Comparison of ENCODE assay signal across 1 cellular context in genomic region chr11:15650105-15650938, GRCh38.
A peak's percentile ranks its signal among the peaks of the same experiment; 100 is the strongest.
TF ChIP-seq lines count a peak whose summit lies in the region.

No MANE protein-coding gene starts in this region.

TF ChIP-seq in SK-N-SH, 30 proteins besides CTCF, POLR2A, EP300 and RAD21 (continued from another document):
- TF ChIP-seq ZBTB33 (IDR thresholded peaks at IDR 0.05; ENCODE audit: borderline replicate concordance, low read depth), result no peak
- no peak for TF ChIP-seq SIN3A (IDR thresholded peaks at IDR 0.05; ENCODE audit: borderline replicate concordance, low read depth, low read length)
- no peak for TF ChIP-seq TEAD4 (IDR thresholded peaks at IDR 0.05; ENCODE audit: borderline replicate concordance, insufficient read depth)
- TF ChIP-seq NRF1 (IDR thresholded peaks at IDR 0.05; ENCODE audit: low read depth, low read length), result no peak
- TF ChIP-seq MEF2A (IDR thresholded peaks at IDR 0.05; ENCODE audit: borderline replicate concordance, low read depth), result no peak
- TF ChIP-seq MXI1 (IDR thresholded peaks at IDR 0.05; ENCODE audit: low read depth, low read length), result peak; percentile 39; the same call in 1 of the 2 replicates
- no peak for TF ChIP-seq FOXM1 (IDR thresholded peaks at IDR 0.05; ENCODE audit: low read depth)
- peak; percentile 84 for TF ChIP-seq CHD2 (IDR thresholded peaks at IDR 0.05; ENCODE audit: low read length, partially characterized antibody)
- no peak for TF ChIP-seq YY1 (IDR thresholded peaks at IDR 0.05; ENCODE audit: low read depth)
- no peak for TF ChIP-seq RFX5 (IDR thresholded peaks at IDR 0.05; ENCODE audit: low read length)
- no peak for TF ChIP-seq RXRA (IDR thresholded peaks at IDR 0.05; ENCODE audit: borderline replicate concordance, low read depth)
- TF ChIP-seq SMC3 (IDR thresholded peaks at IDR 0.05; ENCODE audit: low read depth, low read length), result peak; percentile 88
